8 cellular contexts compared by ENCODE assay signal in the genomic region with DNA sequence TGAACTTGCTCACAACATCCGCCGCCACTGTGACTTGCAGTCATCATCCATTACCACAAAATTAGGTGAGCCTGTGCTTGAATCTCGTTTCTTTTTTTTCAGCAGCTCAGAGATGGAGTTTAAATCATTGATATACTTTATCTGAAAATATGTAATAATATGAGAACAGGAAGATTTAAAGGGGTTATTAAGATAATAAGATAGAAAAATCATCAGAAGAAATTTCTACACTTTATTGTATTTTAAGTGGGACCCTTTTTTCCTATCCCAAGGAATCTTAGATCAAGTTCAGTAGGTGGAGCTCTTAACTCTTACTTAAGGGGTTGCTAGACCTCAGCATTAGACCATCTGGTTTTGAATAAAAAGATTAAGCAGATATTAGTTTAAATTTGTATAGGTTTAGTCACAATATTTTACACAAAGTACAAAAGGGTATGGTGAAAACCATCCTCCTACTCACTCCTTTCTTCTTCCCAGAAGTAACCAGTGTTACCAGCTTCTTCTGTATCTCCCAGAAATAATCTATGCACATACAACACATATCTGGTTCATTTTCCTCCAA. TPM values are rescaled to one million over a fixed set of nuclear protein-coding genes. Genes with fewer than 3 reads are reported as not detected.
DNase-seq lines count a peak whose midpoint lies in the region; ATAC-seq and TF ChIP-seq lines count a peak whose summit lies in the region.

No MANE protein-coding gene starts in this region.

- TF ChIP-seq CTCF in CD8-positive, alpha-beta T cell (IDR thresholded peaks at IDR 0.05) = no peak

- peak overlapping the region; percentile 88; the same call in 1 of the 2 replicates for H3K9ac ChIP-seq in iPS-20b (ENCODE audit: low read depth, low read length)

- CTCF ChIA-PET in CD8-positive, alpha-beta T cell (lab: Charles Lee) = interaction anchor here (0.8 to 3.2 kb wide), 17 partner anchors 9 to 628 kb away, joined by 3 to 54 read pairs (median 4); partner anchors contain the start of genes NCOA7 and TPD52L1

- no peaks in the 10 kb centered on the region for H3K36me3 ChIP-seq in CD8-positive, alpha-beta T cell (ENCODE audit: insufficient read depth, low read length)
- no peaks in the 10 kb centered on the region for H3K36me3 ChIP-seq in iPS-20b (ENCODE audit: insufficient read depth, low read depth, low read length)

- no peaks in the 10 kb centered on the region for H3K27me3 ChIP-seq in CD8-positive, alpha-beta T cell (ENCODE audit: insufficient read depth, low read length)
- no peaks in the 10 kb centered on the region for H3K27me3 ChIP-seq in iPS-20b (ENCODE audit: insufficient read depth, low read length)

- H3K36me3 Mint-ChIP-seq in CD8-positive, alpha-beta T cell = peaks cover 5% of the 10 kb centered on the region

- no peaks in the 10 kb centered on the region for H3K9me3 Mint-ChIP-seq in CD8-positive, alpha-beta T cell
- H3K9me3 Mint-ChIP-seq in stimulated activated naive CD8-positive, alpha-beta T cell treated with anti-CD3 and anti-CD28 coated beads, Interleukin-15, amount 100 ng/mL, for 72 hours = no peaks in the 10 kb centered on the region

- POLR2A ChIA-PET in CD8-positive, alpha-beta T cell (lab: Charles Lee) = interaction anchor here (0.6 to 5.1 kb wide), 17 partner anchors 10 to 480 kb away, joined by 3 to 257 read pairs (median 4); partner anchors contain the start of genes HDDC2, HINT3, NCOA7 and TRMT11

- no peaks in the 10 kb centered on the region for H3K27me3 Mint-ChIP-seq in CD8-positive, alpha-beta T cell (ENCODE audit: low read depth)
- H3K27me3 Mint-ChIP-seq in stimulated activated naive CD8-positive, alpha-beta T cell treated with anti-CD3 and anti-CD28 coated beads, Interleukin-15, amount 100 ng/mL, for 72 hours = no peaks in the 10 kb centered on the region

- no peak overlapping the region for H3K27ac Mint-ChIP-seq in CD8-positive, alpha-beta T cell
- no peak overlapping the region for H3K27ac Mint-ChIP-seq in stimulated activated naive CD8-positive, alpha-beta T cell treated with anti-CD3 and anti-CD28 coated beads, Interleukin-15, amount 100 ng/mL, for 72 hours

- DNase-seq in CD8-positive, alpha-beta T cell = peak in 4 of 7 experiments; percentile 57 to 72 (median 62)
- DNase-seq in NCI-H748 treated with DMSO at 0.1 percent for 48 hours (lab: John Stamatoyannopoulos, UW) = peak; percentile 88
- no peak for DNase-seq in stimulated activated naive CD8-positive, alpha-beta T cell treated with anti-CD3 and anti-CD28 coated beads, Interleukin-15, amount 100 ng/mL, for 72 hours
- DNase-seq in occipital lobe (lab: John Stamatoyannopoulos, UW) = no peak

- peaks cover 11% of the 10 kb centered on the region for H3K4me1 Mint-ChIP-seq in CD8-positive, alpha-beta T cell (ENCODE audit: low read depth)
- H3K4me1 Mint-ChIP-seq in stimulated activated naive CD8-positive, alpha-beta T cell treated with anti-CD3 and anti-CD28 coated beads, Interleukin-15, amount 100 ng/mL, for 72 hours = peaks cover 19% of the 10 kb centered on the region

- ATAC-seq in CD8-positive, alpha-beta T cell = peak; percentile 58
- ATAC-seq in GM19023 (IDR thresholded peaks at IDR 0.05; ENCODE audit: unreplicated experiment) (peak; percentile 40), HG03103 (IDR thresholded peaks at IDR 0.05; ENCODE audit: low read depth, unreplicated experiment) (peak; percentile 34)
- peak; percentile 59 for ATAC-seq in stimulated activated naive CD8-positive, alpha-beta T cell treated with anti-CD3 and anti-CD28 coated beads, Interleukin-15, amount 100 ng/mL, for 72 hours

- H3K4me1 ChIP-seq in CD8-positive, alpha-beta T cell (ENCODE audit: insufficient read depth, low read length) = peaks cover 13% of the 10 kb centered on the region
- H3K4me1 ChIP-seq in iPS-20b (ENCODE audit: insufficient read depth, low read length) = 0 out of 2 replicates have a peak, but pooled peaks cover 5% of the 10 kb centered on the region

- peak overlapping the region; percentile 90 for H3K27ac ChIP-seq in CD8-positive, alpha-beta T cell (ENCODE audit: low read depth, low read length)
- peak overlapping the region; percentile 82 for H3K27ac ChIP-seq in angular gyrus (ENCODE audit: low read depth, low read length)
- no peak overlapping the region for H3K27ac ChIP-seq in iPS-20b (ENCODE audit: low read length)

- no peak overlapping the region for H3K4me3 Mint-ChIP-seq in CD8-positive, alpha-beta T cell
- H3K4me3 Mint-ChIP-seq in stimulated activated naive CD8-positive, alpha-beta T cell treated with anti-CD3 and anti-CD28 coated beads, Interleukin-15, amount 100 ng/mL, for 72 hours = no peak overlapping the region

- intact Hi-C loops in CD8-positive, alpha-beta T cell (cut with DNase I, micrococcal nuclease) = loop anchor here (1.0 to 10.0 kb wide), 6 partner anchors 9 to 563 kb away; partner anchors contain the start of genes NCOA7 (in 2 of the 2), CENPW (in 1 of the 2), HDDC2 (in 1 of the 2) and HINT3 (in 1 of the 2)

- no peaks in the 10 kb centered on the region for H3K9me3 ChIP-seq in CD8-positive, alpha-beta T cell (ENCODE audit: low read length)
- no peaks in the 10 kb centered on the region for H3K9me3 ChIP-seq in iPS-20b (ENCODE audit: insufficient read depth, low read depth, low read length)

- H3K4me3 ChIP-seq in CD8-positive, alpha-beta T cell (ENCODE audit: low read depth, low read length) = peak overlapping the region; percentile 73
- peak overlapping the region; percentile 81 for H3K4me3 ChIP-seq in iPS-20b (ENCODE audit: low read length)

RNA-seq across cellular contexts. Expression of gene NCOA7, which starts 9.4 kb away (rescaled TPM):
- 10 to 100 TPM; 27.2 to 28.6 TPM for total RNA-seq in CD8-positive, alpha-beta T cell
- total RNA-seq in occipital lobe = 33.5 TPM

RNA-seq across cellular contexts. Expression of gene HEY2, which starts 32.0 kb away (rescaled TPM):
- total RNA-seq in CD8-positive, alpha-beta T cell = under 1 TPM; 0.11 to 0.33 TPM
- total RNA-seq in occipital lobe = 0.62 TPM

Comparison
In these comparisons a context has a peak if more than half of its experiments do, and no peak if none do; other contexts are left out.
1. DNase-seq: peak in CD8-positive, alpha-beta T cell (4 of 7) and NCI-H748 treated with DMSO at 0.1 percent for 48 hours (single experiment); none in stimulated activated naive CD8-positive, alpha-beta T cell treated with anti-CD3 and anti-CD28 coated beads, Interleukin-15, amount 100 ng/mL, for 72 hours (0 of 2) and occipital lobe (single experiment).
2. Peak in every context shown above with its lines, with median percentiles within 50 percentile points of each other: ATAC-seq.